Comparison of ENCODE assay signal across 25 cellular contexts in genomic region chr18:67347499-67347898, GRCh38.
"Had no signal": no experiment of that assay in that cellular context is flagged by ENCODE, and none has a peak within 500 bp of the region (broad histone marks: within the 10 kb centered on the region; RNA-seq: fewer than 3 reads in every experiment).

No MANE protein-coding gene starts in this region.

- H3K9me3 ChIP-seq: esophagus squamous epithelium, gastrocnemius medialis, left lung, lower lobe of right lung, mucosa of descending colon had no signal

- ATAC-seq: effector memory CD8-positive, alpha-beta T cell; esophagus mucosa; gastrocnemius medialis; heart right ventricle; left cardiac atrium; left lung; left ventricle myocardium superior; lower lobe of right lung; mucosa of descending colon; naive thymus-derived CD8-positive, alpha-beta T cell had no signal

- H3K36me3 ChIP-seq: esophagus squamous epithelium, gastrocnemius medialis, heart right ventricle, left lung, lower lobe of right lung had no signal

- H3K27me3 ChIP-seq: dorsolateral prefrontal cortex, esophagus squamous epithelium, gastrocnemius medialis, heart right ventricle, left lung had no signal

- DNase-seq: dermis blood vessel endothelial cell; dorsolateral prefrontal cortex; effector CD8-positive, alpha-beta T cell; effector memory CD8-positive, alpha-beta T cell; endodermal cell; erythroblast; esophagus squamous epithelium; foreskin fibroblast; foreskin melanocyte; gastrocnemius medialis; glutamatergic neuron; head of caudate nucleus; heart right ventricle; hippocampal formation; left cardiac atrium; left lung; left ventricle myocardium superior; lower lobe of right lung; mesenchymal stem cell; mucosa of descending colon; naive B cell; naive thymus-derived CD8-positive, alpha-beta T cell had no signal

- H3K4me3 ChIP-seq: coronary artery, dorsolateral prefrontal cortex, esophagus squamous epithelium, gastrocnemius medialis, heart right ventricle, left lung, lower lobe of right lung, mucosa of descending colon had no signal

- H3K4me1 ChIP-seq: esophagus squamous epithelium, gastrocnemius medialis, heart right ventricle, left lung, lower lobe of right lung had no signal

- H3K27ac ChIP-seq: coronary artery, dorsolateral prefrontal cortex, epithelial cell of prostate, esophagus squamous epithelium, gastrocnemius medialis, heart right ventricle, left lung, lower lobe of right lung had no signal
